Comparison of ENCODE assay signal across 1 cellular context in the genomic region with DNA sequence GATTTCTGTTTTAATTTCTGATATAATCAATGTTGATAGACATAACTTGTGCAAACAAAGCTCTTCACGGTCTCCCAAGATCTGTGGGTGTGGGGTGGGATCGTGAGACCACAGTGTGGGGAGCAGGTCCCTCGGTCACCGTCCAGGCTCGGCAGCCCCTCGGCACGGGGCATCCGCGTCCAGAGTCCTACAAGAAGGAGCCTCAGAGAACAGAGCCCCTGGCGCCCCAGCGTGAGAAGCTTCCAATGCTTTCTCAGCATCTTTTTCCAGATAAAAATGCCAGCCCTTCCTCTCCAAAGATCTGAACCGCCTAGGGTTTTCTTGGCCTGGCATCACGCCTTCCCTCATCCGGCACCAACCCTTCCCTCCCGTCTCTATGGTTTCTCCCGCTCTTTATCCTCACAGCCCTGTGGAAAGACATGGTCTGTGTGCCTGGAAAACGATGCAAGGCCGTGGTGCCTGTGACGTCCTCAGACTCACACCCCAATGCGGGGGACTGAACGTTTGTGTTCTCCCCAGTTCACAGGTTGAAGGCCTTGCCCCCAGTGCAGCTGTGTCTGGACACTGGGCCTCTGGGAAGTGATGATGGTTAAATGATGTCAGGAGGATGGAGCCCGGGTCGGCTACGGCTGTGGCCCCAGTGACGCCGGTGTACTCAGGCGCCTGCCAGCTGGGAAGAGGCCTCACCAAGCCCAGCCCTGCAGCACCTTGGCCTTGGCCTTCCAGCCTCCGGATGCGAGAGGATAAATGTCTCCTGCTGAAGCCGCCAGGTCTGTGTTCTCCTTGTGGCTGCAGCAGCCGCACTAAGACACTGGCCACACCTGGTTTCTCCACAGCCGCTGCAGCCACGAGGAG.
TF ChIP-seq lines count a peak whose summit lies in the region.

No MANE protein-coding gene starts in this region.

TF ChIP-seq in WTC11, 78 proteins besides CTCF, POLR2A, EP300 and RAD21 (continued from another document):
- TF ChIP-seq ATF2 (CRISPR knock-in tag; IDR thresholded peaks at IDR 0.05; ENCODE audit: borderline replicate concordance, low read depth) (no peak), KAT7 (CRISPR knock-in tag; IDR thresholded peaks at IDR 0.05; ENCODE audit: borderline replicate concordance) (no peak), TEAD4 (CRISPR knock-in tag; IDR thresholded peaks at IDR 0.05) (no peak), ZBTB21 (CRISPR knock-in tag; IDR thresholded peaks at IDR 0.05; ENCODE audit: borderline replicate concordance) (no peak), MXD4 (CRISPR knock-in tag; IDR thresholded peaks at IDR 0.05; ENCODE audit: borderline replicate concordance) (no peak)
TF ChIP-seq in WTC11: peak in this region for 0.
